Comparison of ENCODE assay signal across 1 cellular context in the genomic region with DNA sequence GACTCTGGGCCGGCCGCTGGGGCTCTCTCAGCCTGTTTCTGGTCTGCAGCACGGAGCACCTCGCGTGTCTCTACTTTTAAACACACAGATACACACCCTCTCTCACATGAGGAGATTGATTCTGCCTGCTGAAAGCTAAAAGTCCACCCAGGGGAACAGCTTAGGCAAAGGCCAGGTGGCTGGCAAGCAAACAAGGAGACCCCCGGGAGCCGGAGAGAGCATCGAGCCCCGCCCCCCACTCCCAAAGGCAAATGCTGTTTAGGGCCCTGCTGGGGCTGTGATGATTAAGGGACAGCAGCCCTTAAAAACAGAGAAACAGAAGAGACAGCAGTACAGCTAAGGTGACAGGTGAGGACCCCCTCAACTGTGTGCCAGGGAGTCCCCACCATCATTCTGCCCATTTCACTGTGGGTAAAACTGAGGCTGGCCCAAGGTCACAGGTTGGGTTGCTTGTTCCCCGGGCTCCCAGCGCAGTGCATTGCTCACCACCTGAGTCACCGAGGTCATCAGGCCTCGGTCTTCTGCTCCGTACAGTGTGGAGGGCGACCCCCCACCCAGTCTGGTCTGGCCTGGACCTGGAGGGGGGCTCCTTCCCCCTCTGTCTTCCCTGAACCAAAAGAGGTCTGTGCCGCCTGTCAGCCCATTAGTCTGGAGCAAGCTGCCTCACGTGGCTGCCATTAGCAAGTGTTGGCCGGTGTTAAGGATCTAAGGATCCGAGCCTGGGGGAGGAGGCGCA.
TF ChIP-seq lines count a peak whose summit lies in the region.

No MANE protein-coding gene starts in this region.

TF ChIP-seq in HepG2, 621 proteins besides CTCF, POLR2A, EP300 and RAD21:
- TF ChIP-seq TBX3 (IDR thresholded peaks at IDR 0.05; ENCODE audit: borderline replicate concordance) (no peak), ZNF629 (CRISPR knock-in tag; conservative IDR thresholded peaks at IDR 0.05) (peak; percentile 97), HNRNPLL (IDR thresholded peaks at IDR 0.05; ENCODE audit: low read depth, low read length, poor library complexity, severe bottlenecking) (no peak), MAX (IDR thresholded peaks at IDR 0.05) (no peak), ZBTB1 (CRISPR knock-in tag; IDR thresholded peaks at IDR 0.05; ENCODE audit: borderline replicate concordance) (no peak), RORA (CRISPR knock-in tag; IDR thresholded peaks at IDR 0.05) (no peak), CCAR2 (optimal IDR thresholded peaks at IDR 0.05; ENCODE audit: low read depth, low read length) (no peak), KLF9 (CRISPR knock-in tag; IDR thresholded peaks at IDR 0.05; ENCODE audit: low read depth) (no peak), HMG20A (CRISPR knock-in tag; IDR thresholded peaks at IDR 0.05; ENCODE audit: borderline replicate concordance) (no peak), CERS6 (CRISPR knock-in tag; IDR thresholded peaks at IDR 0.05) (no peak), PTBP1 (IDR thresholded peaks at IDR 0.05; ENCODE audit: low read depth, low read length, poor library complexity, severe bottlenecking) (no peak), KLF11 (CRISPR knock-in tag; IDR thresholded peaks at IDR 0.05) (no peak), ARNTL (CRISPR knock-in tag; IDR thresholded peaks at IDR 0.05) (no peak), PLSCR1 (CRISPR knock-in tag; IDR thresholded peaks at IDR 0.05; ENCODE audit: borderline replicate concordance) (no peak), ZNF619 (CRISPR knock-in tag; IDR thresholded peaks at IDR 0.05) (no peak), RCOR2 (CRISPR knock-in tag; IDR thresholded peaks at IDR 0.05) (0 out of 2 replicates have a peak, but pooled peaks have one; percentile 37), ELF1 (CRISPR knock-in tag; IDR thresholded peaks at IDR 0.05) (no peak), ZFP37 (CRISPR knock-in tag; IDR thresholded peaks at IDR 0.05; ENCODE audit: borderline replicate concordance) (no peak), GLMP (CRISPR knock-in tag; IDR thresholded peaks at IDR 0.05; ENCODE audit: borderline replicate concordance) (no peak), ZNF225 (CRISPR knock-in tag; IDR thresholded peaks at IDR 0.05) (no peak), REL (CRISPR knock-in tag; conservative IDR thresholded peaks at IDR 0.05) (no peak), RBAK (CRISPR knock-in tag; IDR thresholded peaks at IDR 0.05) (no peak), NBN (conservative IDR thresholded peaks at IDR 0.05) (no peak), ZNF839 (CRISPR knock-in tag; IDR thresholded peaks at IDR 0.05; ENCODE audit: borderline replicate concordance) (no peak), ZBTB4 (CRISPR knock-in tag; IDR thresholded peaks at IDR 0.05; ENCODE audit: borderline replicate concordance) (no peak), ZNF282 (IDR thresholded peaks at IDR 0.05; ENCODE audit: partially characterized antibody) (no peak), ZNF30 (CRISPR knock-in tag; IDR thresholded peaks at IDR 0.05) (no peak), IKZF1 (IDR thresholded peaks at IDR 0.05) (no peak), NCOA5 (CRISPR knock-in tag; IDR thresholded peaks at IDR 0.05) (no peak), CBFB (CRISPR knock-in tag; IDR thresholded peaks at IDR 0.05) (no peak), SALL1 (CRISPR knock-in tag; IDR thresholded peaks at IDR 0.05) (no peak), NFE2 (CRISPR knock-in tag; IDR thresholded peaks at IDR 0.05) (no peak), KDM2A (CRISPR knock-in tag; IDR thresholded peaks at IDR 0.05; ENCODE audit: borderline replicate concordance, low read depth) (0 out of 2 replicates have a peak, but pooled peaks have one; percentile 6), NAIF1 (CRISPR knock-in tag; IDR thresholded peaks at IDR 0.05; ENCODE audit: borderline replicate concordance) (no peak), ZSCAN21 (CRISPR knock-in tag; IDR thresholded peaks at IDR 0.05; ENCODE audit: borderline replicate concordance) (no peak), SNRNP70 (IDR thresholded peaks at IDR 0.05; ENCODE audit: low read depth, low read length) (no peak), SKI (IDR thresholded peaks at IDR 0.05; ENCODE audit: partially characterized antibody) (no peak), FOXP1 (IDR thresholded peaks at IDR 0.05) (no peak), FOXP1 (CRISPR knock-in tag; IDR thresholded peaks at IDR 0.05) (no peak), ZNF326 (CRISPR knock-in tag; IDR thresholded peaks at IDR 0.05; ENCODE audit: borderline replicate concordance) (no peak), KDM1A (CRISPR knock-in tag; IDR thresholded peaks at IDR 0.05) (0 out of 2 replicates have a peak, but pooled peaks have one; percentile 28), SSRP1 (CRISPR knock-in tag; IDR thresholded peaks at IDR 0.05) (no peak), ADNP (CRISPR knock-in tag; IDR thresholded peaks at IDR 0.05) (0 out of 2 replicates have a peak, but pooled peaks have one; percentile 27), ISX (CRISPR knock-in tag; conservative IDR thresholded peaks at IDR 0.05) (no peak), KDM5A (IDR thresholded peaks at IDR 0.05; ENCODE audit: borderline replicate concordance, low read length) (no peak), ZNF296 (CRISPR knock-in tag; conservative IDR thresholded peaks at IDR 0.05) (no peak), ZNF569 (CRISPR knock-in tag; IDR thresholded peaks at IDR 0.05; ENCODE audit: borderline replicate concordance) (no peak), POLR2G (IDR thresholded peaks at IDR 0.05; ENCODE audit: low read depth, low read length) (no peak), MIXL1 (CRISPR knock-in tag; IDR thresholded peaks at IDR 0.05) (no peak), ZBTB38 (CRISPR knock-in tag; IDR thresholded peaks at IDR 0.05) (no peak), ZNF644 (CRISPR knock-in tag; IDR thresholded peaks at IDR 0.05; ENCODE audit: low read depth) (no peak), ZBTB42 (CRISPR knock-in tag; IDR thresholded peaks at IDR 0.05) (no peak), ZMYM3 (CRISPR knock-in tag; IDR thresholded peaks at IDR 0.05) (peak; percentile 79), HIC2 (CRISPR knock-in tag; IDR thresholded peaks at IDR 0.05; ENCODE audit: low read depth) (no peak)
- TF ChIP-seq, protein P1, sequence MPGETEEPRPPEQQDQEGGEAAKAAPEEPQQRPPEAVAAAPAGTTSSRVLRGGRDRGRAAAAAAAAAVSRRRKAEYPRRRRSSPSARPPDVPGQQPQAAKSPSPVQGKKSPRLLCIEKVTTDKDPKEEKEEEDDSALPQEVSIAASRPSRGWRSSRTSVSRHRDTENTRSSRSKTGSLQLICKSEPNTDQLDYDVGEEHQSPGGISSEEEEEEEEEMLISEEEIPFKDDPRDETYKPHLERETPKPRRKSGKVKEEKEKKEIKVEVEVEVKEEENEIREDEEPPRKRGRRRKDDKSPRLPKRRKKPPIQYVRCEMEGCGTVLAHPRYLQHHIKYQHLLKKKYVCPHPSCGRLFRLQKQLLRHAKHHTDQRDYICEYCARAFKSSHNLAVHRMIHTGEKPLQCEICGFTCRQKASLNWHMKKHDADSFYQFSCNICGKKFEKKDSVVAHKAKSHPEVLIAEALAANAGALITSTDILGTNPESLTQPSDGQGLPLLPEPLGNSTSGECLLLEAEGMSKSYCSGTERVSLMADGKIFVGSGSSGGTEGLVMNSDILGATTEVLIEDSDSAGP (CRISPR knock-in tag; IDR thresholded peaks at IDR 0.05; ENCODE audit: borderline replicate concordance): 0 out of 2 replicates have a peak, but pooled peaks have one; percentile 5
- TF ChIP-seq, protein P2, sequence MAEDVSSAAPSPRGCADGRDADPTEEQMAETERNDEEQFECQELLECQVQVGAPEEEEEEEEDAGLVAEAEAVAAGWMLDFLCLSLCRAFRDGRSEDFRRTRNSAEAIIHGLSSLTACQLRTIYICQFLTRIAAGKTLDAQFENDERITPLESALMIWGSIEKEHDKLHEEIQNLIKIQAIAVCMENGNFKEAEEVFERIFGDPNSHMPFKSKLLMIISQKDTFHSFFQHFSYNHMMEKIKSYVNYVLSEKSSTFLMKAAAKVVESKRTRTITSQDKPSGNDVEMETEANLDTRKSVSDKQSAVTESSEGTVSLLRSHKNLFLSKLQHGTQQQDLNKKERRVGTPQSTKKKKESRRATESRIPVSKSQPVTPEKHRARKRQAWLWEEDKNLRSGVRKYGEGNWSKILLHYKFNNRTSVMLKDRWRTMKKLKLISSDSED (CRISPR knock-in tag; IDR thresholded peaks at IDR 0.05): no peak
TF ChIP-seq in HepG2: peak in this region for 7.
